ENCODE assay signal across 8 cellular contexts in the genomic region with DNA sequence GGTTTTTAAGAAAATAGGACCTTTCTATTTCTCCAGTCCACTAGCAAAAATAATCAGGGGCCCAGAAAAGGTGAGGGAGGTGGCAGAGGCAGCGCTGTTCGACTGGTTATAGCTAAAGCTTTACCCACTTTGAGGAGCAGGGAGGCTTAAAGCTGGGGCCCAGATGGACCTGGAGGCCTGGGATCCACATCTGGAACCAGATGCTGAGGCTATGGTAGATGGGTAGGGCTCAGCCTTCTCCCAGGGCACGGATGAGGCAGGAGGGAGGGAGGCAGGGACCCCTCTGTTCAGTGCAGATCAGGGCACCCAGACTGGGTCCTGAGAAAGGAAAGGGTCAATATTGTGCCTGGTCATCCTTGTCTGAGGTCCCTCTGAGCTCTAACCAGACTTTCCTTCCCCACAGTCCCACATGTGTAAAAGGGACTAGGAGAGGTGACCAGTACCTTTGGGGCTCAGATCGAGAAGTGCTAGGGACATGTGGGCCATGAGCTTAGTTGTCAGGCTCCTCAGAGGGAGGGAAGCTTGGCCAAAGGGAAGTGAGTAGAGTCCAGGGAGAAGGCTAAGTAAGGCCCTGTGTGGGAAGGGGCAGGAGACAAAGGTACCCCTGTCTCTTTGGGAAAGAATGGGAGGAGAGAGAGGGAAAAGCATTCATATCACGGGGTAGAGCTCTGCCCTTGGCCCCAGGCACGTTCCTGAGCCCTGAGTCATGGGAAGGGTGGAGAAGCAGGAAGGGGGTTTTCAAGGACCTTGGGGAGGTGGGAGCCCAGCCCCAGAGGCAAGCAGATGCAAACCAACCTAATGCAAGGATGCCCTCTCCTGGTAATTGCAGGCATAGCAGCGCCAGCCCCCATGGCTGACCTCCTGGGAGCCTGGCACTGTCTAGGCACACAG.
DNase-seq lines count a peak whose midpoint lies in the region; ATAC-seq lines count a peak whose summit lies in the region.

No MANE protein-coding gene starts in this region.

- peaks cover 60% of the 10 kb centered on the region for H3K4me1 ChIP-seq in mucosa of stomach (ENCODE audit: control insufficient read depth, insufficient read depth, low read length)

- H3K9me3 ChIP-seq in mucosa of stomach (ENCODE audit: control insufficient read depth, low read length): no peaks in the 10 kb centered on the region

- peaks cover 14% of the 10 kb centered on the region for H3K36me3 ChIP-seq in mucosa of stomach (ENCODE audit: control insufficient read depth, insufficient read depth, low read length)

- no peak for ATAC-seq in GM19467 (IDR thresholded peaks at IDR 0.05; ENCODE audit: unreplicated experiment)

- H3K27me3 ChIP-seq in mucosa of stomach (ENCODE audit: control insufficient read depth, insufficient read depth, low read length): no peaks in the 10 kb centered on the region

- no peak overlapping the region for H3K4me3 ChIP-seq in mucosa of stomach (ENCODE audit: low read length)

- peak overlapping the region; percentile 67 for H3K9ac ChIP-seq in mucosa of stomach (ENCODE audit: low read length)

- peak overlapping the region; percentile 99 for H3K27ac ChIP-seq in epithelial cell of prostate

- DNase-seq in CD1c-positive myeloid dendritic cell (ENCODE audit: extremely low spot score): peak; percentile 82
- DNase-seq in HS-5 (ENCODE audit: low read depth): peak; percentile 93
- DNase-seq in NOMO-1 treated with DMSO at 0.1 percent for 48 hours (lab: John Stamatoyannopoulos, UW; ENCODE audit: unreplicated experiment): peak; percentile 54
- peak; percentile 70 for DNase-seq in activated T-cell treated with anti-CD3 and anti-CD28 coated beads for 24 hours (ENCODE audit: low read depth)
- no peak for DNase-seq in epithelial cell of prostate (ENCODE audit: low read depth, low spot score)
- DNase-seq in stimulated activated CD8-positive, alpha-beta memory T cell treated with anti-CD3 and anti-CD28 coated beads, Interleukin-4, amount 100 ng/mL, for 24 hours (ENCODE audit: low read depth): peak; percentile 64
